ENCODE assay signal across 1 cellular context in the genomic region with DNA sequence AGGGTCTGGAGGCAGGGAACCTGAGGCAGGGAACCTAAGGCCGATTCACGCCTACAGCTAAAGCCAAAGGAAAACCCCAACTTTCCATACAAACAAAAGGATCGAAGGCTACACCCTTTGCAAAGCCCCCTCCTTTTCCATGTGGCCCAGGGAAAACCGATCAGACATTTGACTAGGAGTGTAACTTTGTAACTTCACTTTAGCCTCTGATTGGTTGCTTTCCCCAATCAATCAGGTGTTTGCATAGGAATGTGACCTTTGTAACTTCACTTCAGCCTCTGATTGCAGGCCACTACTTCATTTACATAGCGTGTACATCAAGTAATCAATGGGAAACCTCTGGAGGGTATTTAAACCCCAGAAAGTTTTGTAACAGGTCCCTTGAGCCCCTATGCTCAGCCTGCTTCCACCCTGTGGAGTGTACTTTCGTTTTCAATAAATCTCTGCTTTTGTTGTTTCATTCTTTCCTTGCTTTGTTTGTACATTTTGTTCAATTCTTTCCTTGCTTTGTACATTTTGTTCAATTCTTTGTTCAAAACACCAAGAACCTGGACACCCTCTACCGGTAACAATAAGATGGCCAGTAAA.
TF ChIP-seq lines count a peak whose summit lies in the region.

No MANE protein-coding gene starts in this region.

TF ChIP-seq in HepG2, 621 proteins besides CTCF, POLR2A, EP300 and RAD21:
- TF ChIP-seq SRY (CRISPR knock-in tag; IDR thresholded peaks at IDR 0.05), result no peak
- TF ChIP-seq NCOR1 (IDR thresholded peaks at IDR 0.05; ENCODE audit: borderline replicate concordance, low read length), result 0 out of 2 replicates have a peak, but pooled peaks have one; percentile 32
- TF ChIP-seq, protein P1, sequence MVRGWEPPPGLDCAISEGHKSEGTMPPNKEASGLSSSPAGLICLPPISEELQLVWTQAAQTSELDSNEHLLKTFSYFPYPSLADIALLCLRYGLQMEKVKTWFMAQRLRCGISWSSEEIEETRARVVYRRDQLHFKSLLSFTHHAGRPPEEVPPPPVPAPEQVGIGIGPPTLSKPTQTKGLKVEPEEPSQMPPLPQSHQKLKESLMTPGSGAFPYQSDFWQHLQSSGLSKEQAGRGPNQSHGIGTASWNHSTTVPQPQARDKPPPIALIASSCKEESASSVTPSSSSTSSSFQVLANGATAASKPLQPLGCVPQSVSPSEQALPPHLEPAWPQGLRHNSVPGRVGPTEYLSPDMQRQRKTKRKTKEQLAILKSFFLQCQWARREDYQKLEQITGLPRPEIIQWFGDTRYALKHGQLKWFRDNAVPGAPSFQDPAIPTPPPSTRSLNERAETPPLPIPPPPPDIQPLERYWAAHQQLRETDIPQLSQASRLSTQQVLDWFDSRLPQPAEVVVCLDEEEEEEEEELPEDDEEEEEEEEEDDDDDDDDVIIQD (CRISPR knock-in tag; IDR thresholded peaks at IDR 0.05; ENCODE audit: low read depth), result peak; percentile 88; the same call in 1 of the 2 replicates
- TF ChIP-seq NFYC (CRISPR knock-in tag; IDR thresholded peaks at IDR 0.05), result peak; percentile 61
- TF ChIP-seq, protein P2, sequence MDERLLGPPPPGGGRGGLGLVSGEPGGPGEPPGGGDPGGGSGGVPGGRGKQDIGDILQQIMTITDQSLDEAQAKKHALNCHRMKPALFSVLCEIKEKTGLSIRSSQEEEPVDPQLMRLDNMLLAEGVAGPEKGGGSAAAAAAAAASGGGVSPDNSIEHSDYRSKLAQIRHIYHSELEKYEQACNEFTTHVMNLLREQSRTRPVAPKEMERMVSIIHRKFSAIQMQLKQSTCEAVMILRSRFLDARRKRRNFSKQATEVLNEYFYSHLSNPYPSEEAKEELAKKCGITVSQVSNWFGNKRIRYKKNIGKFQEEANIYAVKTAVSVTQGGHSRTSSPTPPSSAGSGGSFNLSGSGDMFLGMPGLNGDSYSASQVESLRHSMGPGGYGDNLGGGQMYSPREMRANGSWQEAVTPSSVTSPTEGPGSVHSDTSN (CRISPR knock-in tag; IDR thresholded peaks at IDR 0.05), result 0 out of 2 replicates have a peak, but pooled peaks have one; percentile 31
- peak; percentile 100 for TF ChIP-seq ZNF20 (CRISPR knock-in tag; IDR thresholded peaks at IDR 0.05)
- 0 out of 2 replicates have a peak, but pooled peaks have one; percentile 19 for TF ChIP-seq CBX5 (CRISPR knock-in tag; IDR thresholded peaks at IDR 0.05; ENCODE audit: borderline replicate concordance)
- TF ChIP-seq ZMYM4 (CRISPR knock-in tag; IDR thresholded peaks at IDR 0.05), result peak; percentile 79; the same call in 1 of the 2 replicates
- 0 out of 2 replicates have a peak, but pooled peaks have one; percentile 14 for TF ChIP-seq POGK (CRISPR knock-in tag; conservative IDR thresholded peaks at IDR 0.05)
- peak; percentile 69 for TF ChIP-seq NFYB (CRISPR knock-in tag; IDR thresholded peaks at IDR 0.05)
- no peak for TF ChIP-seq SNRNP70 (IDR thresholded peaks at IDR 0.05; ENCODE audit: low read depth, low read length)
- TF ChIP-seq ZNF572 (CRISPR knock-in tag; IDR thresholded peaks at IDR 0.05), result no peak
- no peak for TF ChIP-seq ZNF782 (CRISPR knock-in tag; IDR thresholded peaks at IDR 0.05; ENCODE audit: borderline replicate concordance)
- TF ChIP-seq, protein P3, sequence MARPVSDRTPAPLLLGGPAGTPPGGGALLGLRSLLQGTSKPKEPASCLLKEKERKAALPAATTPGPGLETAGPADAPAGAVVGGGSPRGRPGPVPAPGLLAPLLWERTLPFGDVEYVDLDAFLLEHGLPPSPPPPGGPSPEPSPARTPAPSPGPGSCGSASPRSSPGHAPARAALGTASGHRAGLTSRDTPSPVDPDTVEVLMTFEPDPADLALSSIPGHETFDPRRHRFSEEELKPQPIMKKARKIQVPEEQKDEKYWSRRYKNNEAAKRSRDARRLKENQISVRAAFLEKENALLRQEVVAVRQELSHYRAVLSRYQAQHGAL (CRISPR knock-in tag; IDR thresholded peaks at IDR 0.05; ENCODE audit: not compliant biosample characterization), result no peak
- no peak for TF ChIP-seq SOX6 (IDR thresholded peaks at IDR 0.05)
- TF ChIP-seq SOX6 (CRISPR knock-in tag; IDR thresholded peaks at IDR 0.05), result 0 out of 2 replicates have a peak, but pooled peaks have one; percentile 9
- peak; percentile 77 for TF ChIP-seq POGZ (CRISPR knock-in tag; IDR thresholded peaks at IDR 0.05)
